In the genomic region with DNA sequence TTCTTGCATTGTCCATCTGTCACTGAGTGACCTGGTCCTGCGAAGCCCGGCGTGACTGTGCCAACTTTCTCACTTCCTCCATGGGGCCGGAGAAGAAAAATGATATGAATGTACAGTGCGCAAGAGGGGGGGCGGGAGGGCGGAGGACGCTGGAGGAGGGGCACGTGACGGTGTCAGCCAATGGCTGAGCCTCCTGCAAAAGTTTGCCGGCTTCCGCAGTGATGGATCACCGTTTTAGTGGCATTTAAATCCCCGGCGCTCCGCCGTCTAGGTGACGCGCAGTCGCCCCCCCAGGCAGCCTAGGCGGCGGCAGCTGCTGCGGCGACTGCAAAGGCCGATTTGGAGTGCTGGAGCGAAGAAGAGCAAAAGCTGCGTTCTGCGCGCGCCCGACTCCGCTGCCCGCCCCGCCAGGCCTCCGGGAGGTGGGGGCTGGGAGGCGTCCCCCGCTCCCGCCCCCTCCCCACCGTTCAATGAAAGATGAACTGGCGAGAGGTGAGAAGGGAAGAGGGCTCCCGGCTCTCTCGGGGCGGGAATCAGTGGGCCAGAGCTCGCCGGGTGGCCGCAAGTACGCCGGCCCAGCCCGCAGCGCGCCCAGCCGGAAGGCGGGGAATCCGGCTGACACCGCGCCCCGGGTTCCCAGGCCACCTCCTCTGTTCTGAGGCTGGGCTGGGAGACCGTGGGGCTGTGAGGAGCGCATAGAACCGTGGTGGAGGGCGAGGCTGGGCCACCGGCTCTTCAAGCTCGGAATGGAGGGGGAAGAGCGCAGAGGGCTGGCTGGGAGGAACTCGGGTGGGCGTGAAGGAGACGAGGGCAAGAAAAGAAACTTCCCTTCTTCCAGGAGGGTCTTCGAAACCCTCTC, we compare ENCODE assay signal across 8 cellular contexts. TPM values are rescaled to one million over a fixed set of nuclear protein-coding genes. Genes with fewer than 3 reads are reported as not detected.
DNase-seq lines count a peak whose midpoint lies in the region; ATAC-seq and TF ChIP-seq lines count a peak whose summit lies in the region.

Gene HOXA1 (minus strand): TSS at position 104 of the 859 bp plus-strand sequence. CDS start 88 bp downstream, at position 16.

- CTCF ChIA-PET in CD8-positive, alpha-beta memory T cell (lab: Charles Lee) = interaction anchor here (0.9 to 1.3 kb wide), 3 partner anchors 8 to 65 kb away, joined by 3 to 4 read pairs (median 4); no protein-coding TSS in a partner anchor

- peaks cover 19% of the 10 kb centered on the region for H3K4me1 ChIP-seq in CD8-positive, alpha-beta memory T cell (ENCODE audit: insufficient read depth, low read length)

- H3K27me3 ChIP-seq in CD8-positive, alpha-beta memory T cell (ENCODE audit: insufficient read depth, low read length, poor library complexity, severe bottlenecking) = peaks cover 5% of the 10 kb centered on the region

- H3K36me3 ChIP-seq in CD8-positive, alpha-beta memory T cell (ENCODE audit: insufficient read depth, low read length) = no peaks in the 10 kb centered on the region

- no peaks in the 10 kb centered on the region for H3K9me3 ChIP-seq in CD8-positive, alpha-beta memory T cell (ENCODE audit: low read length)

- ATAC-seq in GM19452 (IDR thresholded peaks at IDR 0.05; ENCODE audit: unreplicated experiment) (peak; percentile 92), HG03521 (IDR thresholded peaks at IDR 0.05; ENCODE audit: unreplicated experiment) (peak; percentile 88), naive B cell (ENCODE audit: low read depth in 2 of 2) (peak; percentile 83 to 85)

- peak; percentile 66 to 86 (median 76) for DNase-seq in CD8-positive, alpha-beta memory T cell
- DNase-seq in NCI-H82 (lab: John Stamatoyannopoulos, UW) (peak; percentile 97), epithelial cell of proximal tubule (ENCODE audit: low read depth) (no peak), naive B cell (peak; percentile 65)
- peak; percentile 34 to 40 (median 39) for DNase-seq in activated CD8-positive, alpha-beta memory T cell treated with anti-CD3 and anti-CD28 coated beads for 48 hours (ENCODE audit: low read depth in 2 of 3, low spot score in 2 of 3)
- peak; percentile 21 to 70 (median 58) for DNase-seq in stimulated activated naive CD4-positive, alpha-beta T cell (lab: John Stamatoyannopoulos, UW)

- H3K4me3 ChIP-seq in CD8-positive, alpha-beta memory T cell (ENCODE audit: low read length) = peak within 1 kb of the TSS; percentile 57
- peak within 1 kb of the TSS; percentile 96 for H3K4me3 ChIP-seq in epithelial cell of proximal tubule (ENCODE audit: low read depth, low read length)

- H3K36me3 Mint-ChIP-seq in CD8-positive, alpha-beta memory T cell = peaks cover 9 to 21% (median 10%) of the 10 kb centered on the region in 3 donors
- peaks cover 16 to 20% of the 10 kb centered on the region in 2 donors for H3K36me3 Mint-ChIP-seq in naive B cell

- H3K27me3 Mint-ChIP-seq in CD8-positive, alpha-beta memory T cell = peaks cover 21 to 64% of the 10 kb centered on the region in 2 donors
- H3K27me3 Mint-ChIP-seq in naive B cell = peaks cover 73 to 93% (median 82%) of the 10 kb centered on the region in 3 donors

- peak within 1 kb of the TSS; percentile 38 for H3K27ac ChIP-seq in CD8-positive, alpha-beta memory T cell (ENCODE audit: low read depth, low read length)

- no peaks in the 10 kb centered on the region for H3K9me3 Mint-ChIP-seq in CD8-positive, alpha-beta memory T cell
- peaks cover 0 to 3% (median 0%) of the 10 kb centered on the region in 7 donors for H3K9me3 Mint-ChIP-seq in naive B cell

- H3K4me1 Mint-ChIP-seq in CD8-positive, alpha-beta memory T cell = peaks cover 28 to 38% (median 36%) of the 10 kb centered on the region in 3 donors
- H3K4me1 Mint-ChIP-seq in naive B cell = peaks cover 26 to 47% (median 34%) of the 10 kb centered on the region in 3 donors

- POLR2A ChIA-PET in CD8-positive, alpha-beta memory T cell (lab: Charles Lee) = interaction anchor here (1.3 kb wide), 1 partner anchor 233 kb away, joined by 7 read pairs; no protein-coding TSS in a partner anchor

- TF ChIP-seq CTCF in epithelial cell of proximal tubule (conservative IDR thresholded peaks at IDR 0.05; ENCODE audit: low read depth, low read length) = no peak

- H3K4me3 Mint-ChIP-seq in CD8-positive, alpha-beta memory T cell = peak within 1 kb of the TSS; percentile 90 to 96 (median 93)
- H3K4me3 Mint-ChIP-seq in naive B cell = peak within 1 kb of the TSS; percentile 83 to 96 (median 90)

- peak within 1 kb of the TSS; percentile 59 to 97 (median 86) for H3K27ac Mint-ChIP-seq in CD8-positive, alpha-beta memory T cell
- peak within 1 kb of the TSS in 4 of 6 donors; percentile 61 to 75 (median 70) for H3K27ac Mint-ChIP-seq in naive B cell

RNA-seq across cellular contexts. Expression of gene HOXA1, which starts in this region (rescaled TPM):
- total RNA-seq in CD8-positive, alpha-beta memory T cell = under 1 TPM; 0.31 to 0.38 TPM
- 0.75 TPM for polyA plus RNA-seq in CD8-positive, alpha-beta memory T cell
- 5.7 and 7.1 TPM in 2 replicates for total RNA-seq in epithelial cell of proximal tubule
- under 1 TPM in 1 of 6 donors, not detected in 5; 0.22 TPM for polyA plus RNA-seq in naive B cell (ENCODE audit: low read depth in 6 of 6)

Comparison
In these comparisons a context has a peak if more than half of its experiments do, and no peak if none do; other contexts are left out.
1. Peak in DNase-seq, H3K4me3 ChIP-seq and H3K27ac ChIP-seq in CD8-positive, alpha-beta memory T cell; RNA of the gene not detected or under 1 TPM.
2. Peak in DNase-seq and ATAC-seq in naive B cell; RNA of the gene not detected or under 1 TPM.